In genomic region chr7:16933296-16934248, GRCh38 we compare ENCODE assay signal across 12 cellular contexts. TPM values are rescaled to one million over a fixed set of nuclear protein-coding genes. Genes with fewer than 3 reads are reported as not detected.
DNase-seq lines count a peak whose midpoint lies in the region; ATAC-seq, FAIRE-seq and TF ChIP-seq lines count a peak whose summit lies in the region.
"Had no signal": no experiment of that assay in that cellular context is flagged by ENCODE, and none has a peak within 500 bp of the region (broad histone marks: within the 10 kb centered on the region; RNA-seq: fewer than 3 reads in every experiment).

No MANE protein-coding gene starts in this region.

- no peak for FAIRE-seq in HepG2 (lab: Jason Lieb, UNC)

- H3K79me2 ChIP-seq in HepG2 (ENCODE audit: insufficient read depth, low read length): no peaks in the 10 kb centered on the region

- H3K27ac ChIP-seq in right lobe of liver: no peak overlapping the region
- no peak overlapping the region for H3K27ac ChIP-seq in HepG2 (ENCODE audit: extremely low read length, insufficient read depth, low read length)
- H3K27ac ChIP-seq in aorta (ENCODE audit: low read depth in 1 of 2, low read length in 2 of 2): no peak overlapping the region
- H3K27ac ChIP-seq in esophagus muscularis mucosa (replicated peaks in 1 of 4): no peak overlapping the region

- ATAC-seq in right lobe of liver (peak; percentile 14 to 31 (median 24)), HepG2 (no peak), aorta (ENCODE audit: low FRiP score) (peak; percentile 36), HG03469 (IDR thresholded peaks at IDR 0.05; ENCODE audit: unreplicated experiment) (no peak), HG02642 (IDR thresholded peaks at IDR 0.05; ENCODE audit: poor library complexity, unreplicated experiment) (no peak)

- no TSS peak for BruUV-seq in HepG2 (replicated peaks; lab: Mats Ljungman, UMichigan)

- H3K4me1 ChIP-seq in right lobe of liver (no peaks in the 10 kb centered on the region), HepG2 (ENCODE audit: insufficient read depth, low read length) (0 out of 2 replicates have a peak, but pooled peaks cover 2% of the 10 kb centered on the region), aorta (ENCODE audit: control insufficient read depth in 1 of 2, insufficient read depth in 2 of 2, low read length in 2 of 2) (peaks cover 0 to 2% of the 10 kb centered on the region in 2 donors), esophagus muscularis mucosa (peaks cover 0 to 10% (median 4%) of the 10 kb centered on the region in 4 donors)

- intact Hi-C loops in right lobe of liver (cut with DNase I) (no loop called here), HepG2 (cut with micrococcal nuclease; ENCODE audit: unreplicated experiment) (no loop called here), aorta (cut with DNase I) (no loop called here), esophagus muscularis mucosa (cut with DNase I) (no loop called here)

- H4K20me1 ChIP-seq in HepG2 (ENCODE audit: insufficient read depth, low read length): no peaks in the 10 kb centered on the region

- CTCF ChIA-PET in HepG2 (lab: Yijun Ruan, JAX; ENCODE audit: low intra/inter-chr PET ratio, low total read pairs): no interaction called here

- no peaks in the 10 kb centered on the region for H3K36me3 ChIP-seq in right lobe of liver
- H3K36me3 ChIP-seq in HepG2 (replicated peaks in 1 of 2; ENCODE audit: control insufficient read depth in 1 of 2, insufficient read depth in 2 of 2, low read length in 2 of 2): no peaks in the 10 kb centered on the region
- H3K36me3 ChIP-seq in aorta (ENCODE audit: control insufficient read depth in 1 of 2, insufficient read depth in 2 of 2, low read length in 1 of 2): no peaks in the 10 kb centered on the region
- no peaks in the 10 kb centered on the region for H3K36me3 ChIP-seq in esophagus muscularis mucosa

- no peak overlapping the region for H3K9ac ChIP-seq in HepG2 (ENCODE audit: insufficient read depth, low read depth, low read length)

- no peak for TF ChIP-seq EP300 in HepG2 (IDR thresholded peaks at IDR 0.05; ENCODE audit: low read depth in 2 of 2, low read length in 2 of 2)
- TF ChIP-seq EP300 in HepG2 (CRISPR knock-in tag; IDR thresholded peaks at IDR 0.05; ENCODE audit: borderline replicate concordance): no peak
- TF ChIP-seq EP300 in esophagus muscularis mucosa (IDR thresholded peaks at IDR 0.05): no peak

- H3K9me3 ChIP-seq in right lobe of liver (no peaks in the 10 kb centered on the region), HepG2 (ENCODE audit: low read length) (no peaks in the 10 kb centered on the region), aorta (ENCODE audit: control insufficient read depth, low read length) (no peaks in the 10 kb centered on the region), esophagus muscularis mucosa (no peaks in the 10 kb centered on the region)

- H3K27me3 ChIP-seq in right lobe of liver (no peaks in the 10 kb centered on the region), HepG2 (ENCODE audit: control insufficient read depth in 1 of 2, insufficient read depth in 2 of 2, low read length in 2 of 2) (no peaks in the 10 kb centered on the region; a peak in 1 of 5 replicates), aorta (ENCODE audit: control insufficient read depth in 1 of 2, insufficient read depth in 2 of 2, low read length in 1 of 2) (no peaks in the 10 kb centered on the region), esophagus muscularis mucosa (no peaks in the 10 kb centered on the region)

- DNase-seq in right lobe of liver: no peak
- no peak for DNase-seq in HepG2 (ENCODE audit: low spot score)
- DNase-seq in OCI-M1 (lab: John Stamatoyannopoulos, UW): peak; percentile 74
- peak; percentile 74 for DNase-seq in fibroblast of the aortic adventitia (ENCODE audit: low read depth)
- peak in 1 of 2 donors; percentile 60 for DNase-seq in aorta
- no peak for DNase-seq in esophagus muscularis mucosa (ENCODE audit: extremely low spot score)
- DNase-seq: activated effector memory CD4-positive, alpha-beta T cell treated with Interleukin-2 at 50 U/mL for 16 hours; effector CD4-positive, alpha-beta T cell; NCI-H2107 had no signal

- H3K4me3 ChIP-seq in right lobe of liver (no peak overlapping the region), HepG2 (replicated peaks in 1 of 3; ENCODE audit: insufficient read depth in 1 of 3, low read depth in 2 of 3, low read length in 3 of 3) (no peak overlapping the region), fibroblast of the aortic adventitia (ENCODE audit: low read depth, low read length) (no peak overlapping the region), aorta (ENCODE audit: low read length in 2 of 2) (no peak overlapping the region), esophagus muscularis mucosa (no peak overlapping the region)

- no peak for TF ChIP-seq POLR2A in right lobe of liver (IDR thresholded peaks at IDR 0.05)
- TF ChIP-seq POLR2A in HepG2 (IDR thresholded peaks at IDR 0.05; ENCODE audit: insufficient read depth in 1 of 2, low read depth in 2 of 2, low read length in 2 of 2): no peak
- no peak for TF ChIP-seq POLR2A in esophagus muscularis mucosa (IDR thresholded peaks at IDR 0.05; ENCODE audit: low read depth)

- 57% methylated on average over 5 of the region's 5 CpGs for WGBS in right lobe of liver (ENCODE audit: insufficient coverage, low coverage, low lambda C conversion rate, missing lambda C conversion rate)
- 70% methylated on average over 5 of the region's 5 CpGs for WGBS in HepG2 (ENCODE audit: low lambda C conversion rate)
- 66 to 75% methylated on average over 5 of the region's 5 CpGs for WGBS in aorta, 2 donors
- WGBS in esophagus muscularis mucosa: 74% methylated on average over 5 of the region's 5 CpGs

- no peak overlapping the region for H3K4me2 ChIP-seq in HepG2 (ENCODE audit: low read depth, low read length)

- in situ Hi-C loops in HepG2 (cut with HindIII; ENCODE audit: extremely low pct_ligation_motif_present, low pct_unique_long_range_greater_than_20kb): loop anchor here (25.0 kb wide), 1 partner anchor 604 kb away; no protein-coding TSS in a partner anchor

- no peak for TF ChIP-seq CTCF in right lobe of liver (IDR thresholded peaks at IDR 0.05)
- TF ChIP-seq CTCF in HepG2 (CRISPR knock-in tag; IDR thresholded peaks at IDR 0.05): no peak
- no peak for TF ChIP-seq CTCF in fibroblast of the aortic adventitia (IDR thresholded peaks at IDR 0.05; ENCODE audit: insufficient read depth, low read length)
- no peak for TF ChIP-seq CTCF in esophagus muscularis mucosa (IDR thresholded peaks at IDR 0.05)

- no peak overlapping the region for H2AFZ ChIP-seq in HepG2 (ENCODE audit: low read length)

- POLR2A ChIA-PET in HepG2 (lab: Yijun Ruan, JAX): no interaction called here

- TF ChIP-seq RAD21 in HepG2 (CRISPR knock-in tag; IDR thresholded peaks at IDR 0.05): no peak

TF ChIP-seq in HepG2, 621 proteins besides CTCF, POLR2A, EP300 and RAD21 (continues in another document):
- no peak for TF ChIP-seq NFYC (CRISPR knock-in tag; IDR thresholded peaks at IDR 0.05)
- TF ChIP-seq CENPX (CRISPR knock-in tag; IDR thresholded peaks at IDR 0.05): no peak
- TF ChIP-seq ZNF567 (CRISPR knock-in tag; IDR thresholded peaks at IDR 0.05; ENCODE audit: borderline replicate concordance): no peak
- no peak for TF ChIP-seq SMAD9 (CRISPR knock-in tag; IDR thresholded peaks at IDR 0.05)

RNA-seq across cellular contexts. Expression of gene AGR3, which starts 51.8 kb away (rescaled TPM):
- total RNA-seq in right lobe of liver (not detected), HepG2 (2016; rRNA removed; fragmentation: Illumina TruSeq; extraction: Trizol) (not detected in 2 replicates), fibroblast of the aortic adventitia (ENCODE audit: low replicate concordance) (not detected in 2 replicates), aorta (not detected), esophagus muscularis mucosa (under 1 TPM in 1 of 4 donors, not detected in 3; 0.45 TPM)
- not detected in 2 replicates for total RNA-seq in HepG2 (2016; cell fraction: cytosol; rRNA removed; fragmentation: Illumina TruSeq; extraction: Trizol; ENCODE audit: low read depth)
- total RNA-seq in HepG2 (2016; cell fraction: insoluble cytoplasmic fraction; rRNA removed; fragmentation: Illumina TruSeq; extraction: Trizol): not detected in 2 replicates
- not detected in 2 replicates for total RNA-seq in HepG2 (2016; cell fraction: membrane; rRNA removed; fragmentation: Illumina TruSeq; extraction: Trizol)
- not detected in 2 replicates for total RNA-seq in HepG2 (2016; cell fraction: nucleus; rRNA removed; fragmentation: Illumina TruSeq; extraction: Trizol)
- polyA plus RNA-seq in HepG2 (2011; rRNA removed) (not detected in 2 replicates), aorta (100 to 1,000 TPM in 1 of 2 donors, not detected in 1; 100 TPM)
- polyA plus RNA-seq in HepG2 (2011; cell fraction: cytosol; rRNA removed): not detected in 2 replicates
- not detected in 2 replicates for polyA plus RNA-seq in HepG2 (2011; cell fraction: nucleus; rRNA removed)
- polyA plus RNA-seq in HepG2 (2012): not detected in 2 replicates
- polyA plus RNA-seq in HepG2 (2016; cell fraction: cytosol; fragmentation: Illumina TruSeq; extraction: Trizol; ENCODE audit: low read depth): not detected in 2 replicates
- polyA plus RNA-seq in HepG2 (2016; cell fraction: insoluble cytoplasmic fraction; fragmentation: Illumina TruSeq; extraction: Trizol; ENCODE audit: low read depth): not detected in 2 replicates
- not detected in 2 replicates for polyA plus RNA-seq in HepG2 (2016; cell fraction: membrane; fragmentation: Illumina TruSeq; extraction: Trizol; ENCODE audit: low read depth)
- not detected in 2 replicates for polyA plus RNA-seq in HepG2 (2016; cell fraction: nucleus; fragmentation: Illumina TruSeq; extraction: Trizol; ENCODE audit: insufficient read depth, low read depth)
- not detected in 2 replicates for polyA minus RNA-seq in HepG2 (2011; rRNA and poly(A)+ RNA removed; ENCODE audit: low replicate concordance)
- polyA minus RNA-seq in HepG2 (2011; cell fraction: cytosol; rRNA and poly(A)+ RNA removed): not detected in 2 replicates
- polyA minus RNA-seq in HepG2 (2011; cell fraction: nucleus; rRNA and poly(A)+ RNA removed): not detected in 2 replicates
- total RNA-seq: pulmonary artery endothelial cell had no signal

Comparison
In these comparisons a context has a peak if more than half of its experiments do, and no peak if none do; other contexts are left out.
1. ATAC-seq: peak in right lobe of liver (4 of 4) and aorta (single experiment); none in HepG2 (single experiment), HG03469 (single experiment) and HG02642 (single experiment).
2. DNase-seq: peak in OCI-M1 (single experiment) and fibroblast of the aortic adventitia (single experiment); none in right lobe of liver (0 of 3), HepG2 (single experiment) and esophagus muscularis mucosa (single experiment).